21 cellular contexts compared by ENCODE assay signal in genomic region chr2:62329797-62330196, GRCh38.
DNase-seq lines count a peak whose midpoint lies in the region; ATAC-seq, FAIRE-seq and TF ChIP-seq lines count a peak whose summit lies in the region.
"Had no signal": no experiment of that assay in that cellular context is flagged by ENCODE, and none has a peak within 500 bp of the region (broad histone marks: within the 10 kb centered on the region; RNA-seq: fewer than 3 reads in every experiment).

No MANE protein-coding gene starts in this region.

- H3K79me1 ChIP-seq in H1 (ENCODE audit: low read depth, low read length) (no peaks in the 10 kb centered on the region), trophoblast cell (ENCODE audit: low read length) (peaks cover 5% of the 10 kb centered on the region)

- H3K14ac ChIP-seq in H1 (ENCODE audit: insufficient read length) (no peak overlapping the region), trophoblast cell (ENCODE audit: low read length) (no peak overlapping the region)

- H4K8ac ChIP-seq in H1 (ENCODE audit: extremely low read depth, insufficient read depth, low read length) (no peak overlapping the region), trophoblast cell (ENCODE audit: low read depth, low read length) (no peak overlapping the region)

- H3K56ac ChIP-seq in H1 (replicated peaks; ENCODE audit: insufficient read length, low read depth, low read length): no peak overlapping the region

- no peaks in the 10 kb centered on the region for H4K20me1 ChIP-seq in GM23338 (replicated peaks; ENCODE audit: insufficient read depth)
- no peaks in the 10 kb centered on the region for H4K20me1 ChIP-seq in H1 (replicated peaks in 1 of 2; ENCODE audit: control insufficient read depth in 1 of 2, insufficient read depth in 2 of 2, low read length in 2 of 2)

- H3K27me3 ChIP-seq in GM23338 (ENCODE audit: insufficient read depth) (no peaks in the 10 kb centered on the region), H1 (replicated peaks in 1 of 4; ENCODE audit: control insufficient read depth in 3 of 4, extremely low read depth in 1 of 4, insufficient read depth in 3 of 4, low read length in 3 of 4) (no peaks in the 10 kb centered on the region), trophoblast cell (ENCODE audit: insufficient read depth, low read length) (no peaks in the 10 kb centered on the region), thyroid gland (no peaks in the 10 kb centered on the region)

- peaks cover 45% of the 10 kb centered on the region for H3K9me3 Mint-ChIP-seq in GM23338
- H3K9me3 Mint-ChIP-seq: HFFc6 had no signal

- H3K4me2 ChIP-seq in GM23338 (peak overlapping the region; percentile 5), H1 (ENCODE audit: insufficient read depth in 1 of 2, low read depth in 2 of 2, low read length in 2 of 2) (no peak overlapping the region), trophoblast cell (ENCODE audit: low read length) (no peak overlapping the region)

- TF ChIP-seq POLR2A in H1 (IDR thresholded peaks at IDR 0.05; ENCODE audit: control extremely low read depth in 1 of 2, low read depth in 2 of 2, low read length in 2 of 2): no peak
- no peak for TF ChIP-seq POLR2A in thyroid gland (IDR thresholded peaks at IDR 0.05)
- TF ChIP-seq POLR2A in GM12891 (IDR thresholded peaks at IDR 0.05; ENCODE audit: low read depth, low read length): no peak

- H3K27ac ChIP-seq in GM23338 (ENCODE audit: low read depth) (peak overlapping the region; percentile 60), H1 (ENCODE audit: low read depth, low read length) (0 out of 2 replicates have a peak overlapping the region, but pooled peaks have one; percentile 5), trophoblast cell (ENCODE audit: low read depth, low read length) (no peak overlapping the region), thyroid gland (no peak overlapping the region)
- H3K27ac ChIP-seq: C4-2B, GM23248 had no signal

- CTCF ChIA-PET in H1 (lab: Charles Lee; ENCODE audit: partially characterized antibody): interaction anchor here (1.0 to 1.4 kb wide), 3 partner anchors 20 to 51 kb away, joined by 3 read pairs; no protein-coding TSS in a partner anchor

- H3K4me1 Mint-ChIP-seq in GM23338: peaks cover 42% of the 10 kb centered on the region

- H3K23ac ChIP-seq in H1 (ENCODE audit: insufficient read length): no peak overlapping the region
- H3K23ac ChIP-seq in trophoblast cell (ENCODE audit: low read length): no peak overlapping the region

- 0 out of 2 replicates have a peak overlapping the region, but pooled peaks have one; percentile 3 for H2BK12ac ChIP-seq in H1 (ENCODE audit: low read depth, low read length)
- peak overlapping the region; percentile 8 for H2BK12ac ChIP-seq in trophoblast cell (ENCODE audit: low read length)

- no peaks in the 10 kb centered on the region for H3F3A ChIP-seq in GM23338 (replicated peaks; ENCODE audit: low read depth)

- no peak overlapping the region for H4K91ac ChIP-seq in H1 (replicated peaks; ENCODE audit: insufficient read length, low read length)
- no peak overlapping the region for H4K91ac ChIP-seq in trophoblast cell (ENCODE audit: low read depth, low read length)

- H3K4ac ChIP-seq in H1 (replicated peaks; ENCODE audit: insufficient read length, low read depth, low read length) (peak overlapping the region; percentile 29), trophoblast cell (ENCODE audit: low read depth, low read length) (no peak overlapping the region)

- TF ChIP-seq CTCF in GM23338 (conservative IDR thresholded peaks at IDR 0.05; ENCODE audit: low read depth in 2 of 2): no peak
- no peak for TF ChIP-seq CTCF in H1 (IDR thresholded peaks at IDR 0.05; ENCODE audit: control extremely low read depth in 1 of 3, insufficient read depth in 1 of 3, low read depth in 1 of 3, low read length in 3 of 3)
- no peak for TF ChIP-seq CTCF in thyroid gland (IDR thresholded peaks at IDR 0.05)

- intact Hi-C loops in thyroid gland (cut with DNase I): no loop called here

- no peak overlapping the region for H3K4me3 Mint-ChIP-seq in GM23338
- H3K4me3 Mint-ChIP-seq: CD4-positive, alpha-beta T cell; HFFc6 had no signal

- H3K18ac ChIP-seq in H1 (ENCODE audit: extremely low read depth, low read length): peak overlapping the region; percentile 17
- no peak overlapping the region for H3K18ac ChIP-seq in trophoblast cell (ENCODE audit: low read length)

- peaks cover 11% of the 10 kb centered on the region; the same call in 1 of the 2 replicates for H3K36me3 ChIP-seq in GM23338 (ENCODE audit: insufficient read depth)
- peaks cover 0 to 4% (median 0%) of the 10 kb centered on the region in 4 experiments; a peak in 1 of 8 replicates for H3K36me3 ChIP-seq in H1 (ENCODE audit: control insufficient read depth in 2 of 4, insufficient read depth in 4 of 4, low read length in 3 of 4)
- H3K36me3 ChIP-seq in trophoblast cell (ENCODE audit: control insufficient read depth in 1 of 2, insufficient read depth in 2 of 2, low read length in 2 of 2): no peaks in the 10 kb centered on the region
- H3K36me3 ChIP-seq in thyroid gland: no peaks in the 10 kb centered on the region

- WGBS in H1 (ENCODE audit: extremely low coverage in 1 of 2, insufficient coverage in 1 of 2, insufficient read length in 1 of 2, insufficient replicate concordance in 2 of 2, low coverage in 1 of 2, low lambda C conversion rate in 2 of 2, missing lambda C conversion rate in 1 of 2), 2 experiments: 67% methylated on average over 5 of the region's 5 CpGs; no CpG with 5 or more reads in 1 of the 2 experiments
- WGBS in trophoblast cell (ENCODE audit: extremely low coverage, insufficient coverage, insufficient read length): no CpG with 5 or more reads among the region's 5 CpGs
- 83 to 85% methylated on average over 5 of the region's 5 CpGs for WGBS in thyroid gland, 2 donors

- no peak overlapping the region for H4K12ac ChIP-seq in trophoblast cell (ENCODE audit: low read depth, low read length)

- no peaks in the 10 kb centered on the region for H3K79me2 ChIP-seq in GM23338 (replicated peaks; ENCODE audit: insufficient read depth)
- no peaks in the 10 kb centered on the region for H3K79me2 ChIP-seq in H1 (ENCODE audit: control insufficient read depth in 1 of 2, insufficient read depth in 2 of 2, low read length in 2 of 2)
- no peaks in the 10 kb centered on the region for H3K79me2 ChIP-seq in trophoblast cell (ENCODE audit: control insufficient read depth, insufficient read depth, low read length, poor library complexity)

- H3K9me3 ChIP-seq in H1 (ENCODE audit: insufficient read depth in 2 of 2, low read depth in 1 of 2, low read length in 1 of 2) (peaks cover 0 to 8% of the 10 kb centered on the region in 2 experiments; a peak in 1 of 4 replicates), trophoblast cell (ENCODE audit: insufficient read depth, low read depth, low read length) (peaks cover 1% of the 10 kb centered on the region), thyroid gland (no peaks in the 10 kb centered on the region)

- FAIRE-seq in H1 (lab: Jason Lieb, UNC): no peak
- FAIRE-seq in GM12891 (lab: Jason Lieb, UNC): no peak
- FAIRE-seq: A204.1, GM12878, GM18507, HTR-8/SVneo had no signal

- H2AK5ac ChIP-seq in H1 (ENCODE audit: low read depth, low read length): no peak overlapping the region
- H2AK5ac ChIP-seq in trophoblast cell (ENCODE audit: low read length): no peak overlapping the region

- peaks cover 6% of the 10 kb centered on the region; the same call in 1 of the 2 replicates for H3K9me2 ChIP-seq in GM23338 (ENCODE audit: insufficient read depth)

- peaks cover 6% of the 10 kb centered on the region for H3K27me3 Mint-ChIP-seq in GM23338 (ENCODE audit: insufficient read depth, low read depth, poor library complexity)
- H3K27me3 Mint-ChIP-seq: CD4-positive, alpha-beta T cell had no signal

- H3K9ac ChIP-seq in H1 (replicated peaks in 1 of 4; ENCODE audit: extremely low read depth in 1 of 4, low read depth in 3 of 4, low read length in 3 of 4) (no peak overlapping the region), trophoblast cell (ENCODE audit: low read length) (no peak overlapping the region)
- H3K9ac ChIP-seq: GM23248 had no signal

- TF ChIP-seq EP300 in H1 (IDR thresholded peaks at IDR 0.05; ENCODE audit: borderline replicate concordance in 1 of 2, low read depth in 2 of 2, low read length in 2 of 2): no peak

- H3K4me1 ChIP-seq in GM23338 (ENCODE audit: insufficient read depth): peaks cover 52% of the 10 kb centered on the region
- H3K4me1 ChIP-seq in H1 (replicated peaks in 1 of 4; ENCODE audit: control insufficient read depth in 3 of 4, insufficient read depth in 4 of 4, low read length in 3 of 4): peaks cover 6 to 15% (median 7%) of the 10 kb centered on the region in 4 experiments; a peak in 6 of 7 replicates
- peaks cover 11 to 16% of the 10 kb centered on the region in 2 experiments for H3K4me1 ChIP-seq in trophoblast cell (ENCODE audit: control insufficient read depth in 1 of 2, insufficient read depth in 2 of 2, low read length in 2 of 2)
- peaks cover 7 to 10% of the 10 kb centered on the region in 2 donors for H3K4me1 ChIP-seq in thyroid gland

- peaks cover 48% of the 10 kb centered on the region for H3K36me3 Mint-ChIP-seq in GM23338 (ENCODE audit: low read depth)

- no peak overlapping the region for H4K5ac ChIP-seq in H1 (ENCODE audit: insufficient read length, low read depth, low read length)

- 0 out of 2 replicates have a peak overlapping the region, but pooled peaks have one; percentile 55 for H2BK20ac ChIP-seq in H1 (ENCODE audit: low read length)

- H2BK5ac ChIP-seq in H1 (ENCODE audit: low read depth, low read length) (no peak overlapping the region; the same call in 1 of the 2 replicates), trophoblast cell (ENCODE audit: low read depth, low read length, poor library complexity) (no peak overlapping the region)

- ATAC-seq in GM23338 (peak; percentile 55), GM18498 (IDR thresholded peaks at IDR 0.05; ENCODE audit: unreplicated experiment) (no peak)
- ATAC-seq: GM12878, HCT116 had no signal

- no peak overlapping the region for H2BK15ac ChIP-seq in H1 (ENCODE audit: low read length)

- DNase-seq in GM23338 (ENCODE audit: low spot score): no peak
- no peak for DNase-seq in H1 (ENCODE audit: low read depth in 1 of 2, low spot score in 2 of 2)
- DNase-seq in trophoblast cell: no peak
- no peak for DNase-seq in thyroid gland
- DNase-seq in GM12891 (ENCODE audit: insufficient read length, low spot score): no peak
- DNase-seq: ACHN; CD4-positive, alpha-beta T cell; DMS153; DMS79; GM23248; H7; HFFc6; IMR-90; KBM-7 had no signal

- POLR2A ChIA-PET in H1 (lab: Charles Lee; ENCODE audit: partially characterized antibody): interaction anchor here (2.0 kb wide), 1 partner anchor 25 kb away, joined by 6 read pairs; no protein-coding TSS in a partner anchor

- H2BK120ac ChIP-seq in H1 (replicated peaks; ENCODE audit: low read depth, low read length): no peak overlapping the region
- no peak overlapping the region for H2BK120ac ChIP-seq in trophoblast cell (ENCODE audit: insufficient read depth, low read length, poor library complexity)

- TF ChIP-seq RAD21 in H1 (IDR thresholded peaks at IDR 0.05 in 1 of 2, conservative IDR thresholded peaks at IDR 0.05 in 1 of 2; ENCODE audit: low read depth in 2 of 2, low read length in 2 of 2): no peak

- no peak overlapping the region for H3K4me3 ChIP-seq in GM23338
- H3K4me3 ChIP-seq in H1 (ENCODE audit: extremely low read depth in 1 of 4, insufficient read depth in 2 of 4, low read depth in 3 of 4, low read length in 4 of 4): no peak overlapping the region
- no peak overlapping the region for H3K4me3 ChIP-seq in trophoblast cell (ENCODE audit: low read depth, low read length)
- no peak overlapping the region for H3K4me3 ChIP-seq in thyroid gland (replicated peaks in 1 of 3)
- H3K4me3 ChIP-seq: GM12878, GM23248 had no signal

- peak overlapping the region; percentile 69 for H2AFZ ChIP-seq in GM23338
- H2AFZ ChIP-seq in H1 (ENCODE audit: low read length): no peak overlapping the region
- H2AFZ ChIP-seq in trophoblast cell (ENCODE audit: insufficient read depth, low read length, poor library complexity): no peak overlapping the region
- H2AFZ ChIP-seq: GM23248 had no signal

- no peak overlapping the region for H3K27ac Mint-ChIP-seq in GM23338
- H3K27ac Mint-ChIP-seq: CD4-positive, alpha-beta T cell; HFFc6 had no signal

- no peaks in the 10 kb centered on the region for H3K23me2 ChIP-seq in H1 (ENCODE audit: low read depth, low read length)

Comparison
In these comparisons a context has a peak if more than half of its experiments do, and no peak if none do; other contexts are left out.
1. H3K27ac ChIP-seq: peak in GM23338 (single experiment) and H1 (single experiment); none in trophoblast cell (single experiment) and thyroid gland (0 of 3).